7 cellular contexts compared by ENCODE assay signal in genomic region chr6:35879151-35879550, GRCh38.
"Had no signal": no experiment of that assay in that cellular context is flagged by ENCODE, and none has a peak within 500 bp of the region (broad histone marks: within the 10 kb centered on the region; RNA-seq: fewer than 3 reads in every experiment).

No MANE protein-coding gene starts in this region.

- H3K9ac ChIP-seq: KMS-11 had no signal

- H3K4me3 Mint-ChIP-seq: IgD-negative memory B cell had no signal

- H3K27ac ChIP-seq: HL-60, KMS-11 had no signal

- H3K27me3 Mint-ChIP-seq: IgD-negative memory B cell had no signal

- H3K27ac Mint-ChIP-seq: IgD-negative memory B cell had no signal

- FAIRE-seq: HTR-8/SVneo had no signal

- DNase-seq: IMR-90, KBM-7, KG1 had no signal

- H3K4me2 ChIP-seq: KMS-11 had no signal
